20 cellular contexts compared by ENCODE assay signal in genomic region chr7:136890379-136890778, GRCh38. TPM values are rescaled to one million over a fixed set of nuclear protein-coding genes. Genes with fewer than 3 reads are reported as not detected.
A peak's percentile ranks its signal among the peaks of the same experiment; 100 is the strongest.
DNase-seq lines count a peak whose midpoint lies in the region; ATAC-seq, FAIRE-seq and TF ChIP-seq lines count a peak whose summit lies in the region.
"Had no signal": no experiment of that assay in that cellular context is flagged by ENCODE, and none has a peak within 500 bp of the region (broad histone marks: within the 10 kb centered on the region; RNA-seq: fewer than 3 reads in every experiment).

No MANE protein-coding gene starts in this region.

- H2AFZ ChIP-seq in astrocyte (ENCODE audit: low read depth, low read length) = no peak overlapping the region

- no peaks in the 10 kb centered on the region for H3K27me3 Mint-ChIP-seq in astrocyte (ENCODE audit: low read depth, unreplicated experiment)
- H3K27me3 Mint-ChIP-seq: CD8-positive, alpha-beta memory T cell had no signal

- H3K27ac ChIP-seq in left ventricle myocardium inferior (replicated peaks) = peak overlapping the region; percentile 35
- no peak overlapping the region for H3K27ac ChIP-seq in astrocyte (ENCODE audit: low read depth, low read length)
- H3K27ac ChIP-seq: A549; BLaER1 treated with 17β-estradiol and CSF1 and Interleukin-3, amounts not matched to agents 10 nM and 100 nM had no signal

- no peak for DNase-seq in left ventricle myocardium inferior
- no peak for DNase-seq in Right ventricle myocardium superior
- peak; percentile 22 for DNase-seq in LHCN-M2 (ENCODE audit: low read depth)
- peak; percentile 62 for DNase-seq in astrocyte (ENCODE audit: low read depth)
- peak; percentile 14 for DNase-seq in myocyte (ENCODE audit: low read depth)
- DNase-seq in H7 = no peak
- DNase-seq: CD8-positive, alpha-beta memory T cell; MV-4-11; NCI-H1694 treated with DMSO at 0.1 percent for 48 hours; NCI-H2227 treated with DMSO at 0.1 percent for 48 hours; NCI-H524; NCI-H82; OCI-M1; SIG-M5 had no signal

- H3K4me3 ChIP-seq in left ventricle myocardium inferior = no peak overlapping the region
- H3K4me3 ChIP-seq in astrocyte (ENCODE audit: insufficient read depth, low read depth, low read length) = no peak overlapping the region
- H3K4me3 ChIP-seq in H7 (ENCODE audit: insufficient read depth, low read depth, low read length) = no peak overlapping the region
- H3K4me3 ChIP-seq: A549; BLaER1 treated with 17β-estradiol and CSF1 and Interleukin-3, amounts not matched to agents 10 nM and 100 nM had no signal

- H3K4me2 ChIP-seq in astrocyte (ENCODE audit: low read length) = no peak overlapping the region
- H3K4me2 ChIP-seq: A549; BLaER1 treated with 17β-estradiol and CSF1 and Interleukin-3, amounts not matched to agents 10 nM and 100 nM had no signal

- no peaks in the 10 kb centered on the region for H3K36me3 Mint-ChIP-seq in astrocyte (ENCODE audit: low read depth, unreplicated experiment)
- H3K36me3 Mint-ChIP-seq: CD8-positive, alpha-beta memory T cell had no signal

- no peaks in the 10 kb centered on the region for H3K27me3 ChIP-seq in left ventricle myocardium inferior (ENCODE audit: low read depth)
- H3K27me3 ChIP-seq in astrocyte (ENCODE audit: insufficient read depth, low read length) = no peaks in the 10 kb centered on the region
- H3K27me3 ChIP-seq in H7 (ENCODE audit: control insufficient read depth, insufficient read depth, low read length) = no peaks in the 10 kb centered on the region
- H3K27me3 ChIP-seq: BLaER1 treated with 17β-estradiol and CSF1 and Interleukin-3, amounts not matched to agents 10 nM and 100 nM had no signal

- ATAC-seq in Right ventricle myocardium superior (ENCODE audit: poor library complexity) (no peak), GM18517 (IDR thresholded peaks at IDR 0.05; ENCODE audit: unreplicated experiment) (no peak), GM19463 (IDR thresholded peaks at IDR 0.05; ENCODE audit: unreplicated experiment) (no peak)
- ATAC-seq: A549, HCT116, SK-N-SH treated with all-trans-retinoic acid at 6 μM for 48 hours had no signal

- no peak for FAIRE-seq in astrocyte (lab: Jason Lieb, UNC)
- FAIRE-seq: A549 had no signal

- H3K4me1 ChIP-seq in left ventricle myocardium inferior (peaks cover 36% of the 10 kb centered on the region), astrocyte (ENCODE audit: insufficient read depth, low read length) (no peaks in the 10 kb centered on the region)
- H3K4me1 ChIP-seq: A549; BLaER1 treated with 17β-estradiol and CSF1 and Interleukin-3, amounts not matched to agents 10 nM and 100 nM had no signal

- no peaks in the 10 kb centered on the region for H3K36me3 ChIP-seq in left ventricle myocardium inferior
- no peaks in the 10 kb centered on the region for H3K36me3 ChIP-seq in astrocyte (ENCODE audit: insufficient read depth, low read length)
- no peaks in the 10 kb centered on the region for H3K36me3 ChIP-seq in H7 (replicated peaks; ENCODE audit: control insufficient read depth, insufficient read depth, low read length)
- H3K36me3 ChIP-seq: BLaER1 treated with 17β-estradiol and CSF1 and Interleukin-3, amounts not matched to agents 10 nM and 100 nM had no signal

- H3K4me1 Mint-ChIP-seq in astrocyte (ENCODE audit: low read depth, unreplicated experiment) = no peaks in the 10 kb centered on the region
- H3K4me1 Mint-ChIP-seq: CD8-positive, alpha-beta memory T cell had no signal

- TF ChIP-seq CTCF in left ventricle myocardium inferior (IDR thresholded peaks at IDR 0.05; ENCODE audit: borderline replicate concordance) = no peak
- no peak for TF ChIP-seq CTCF in astrocyte (IDR thresholded peaks at IDR 0.05; ENCODE audit: insufficient read depth, low read depth, low read length)

- no peaks in the 10 kb centered on the region for H4K20me1 ChIP-seq in astrocyte (ENCODE audit: insufficient read depth, low read length)
- H4K20me1 ChIP-seq: BLaER1 treated with 17β-estradiol and CSF1 and Interleukin-3, amounts not matched to agents 10 nM and 100 nM had no signal

- H3K9me3 ChIP-seq in left ventricle myocardium inferior (replicated peaks) (no peaks in the 10 kb centered on the region), astrocyte (ENCODE audit: insufficient read depth, low read depth, low read length) (no peaks in the 10 kb centered on the region)
- H3K9me3 ChIP-seq: A549 had no signal

- no peak overlapping the region for H3K27ac Mint-ChIP-seq in astrocyte (ENCODE audit: unreplicated experiment)
- H3K27ac Mint-ChIP-seq: CD8-positive, alpha-beta memory T cell had no signal

- intact Hi-C loops in left ventricle myocardium inferior (cut with micrococcal nuclease) = no loop called here
- intact Hi-C loops in Right ventricle myocardium superior (cut with DNase I) = no loop called here

- H3K4me3 Mint-ChIP-seq in astrocyte (ENCODE audit: unreplicated experiment) = no peak overlapping the region
- H3K4me3 Mint-ChIP-seq: CD8-positive, alpha-beta memory T cell had no signal

- no peaks in the 10 kb centered on the region for H3K79me2 ChIP-seq in astrocyte (ENCODE audit: insufficient read depth, low read length)

- H3K9me3 Mint-ChIP-seq in astrocyte (ENCODE audit: unreplicated experiment) = no peaks in the 10 kb centered on the region

- no peak overlapping the region for H3K9ac ChIP-seq in astrocyte (ENCODE audit: low read length)
- H3K9ac ChIP-seq: BLaER1 treated with 17β-estradiol and CSF1 and Interleukin-3, amounts not matched to agents 10 nM and 100 nM had no signal

RNA-seq across cellular contexts. Expression of gene CHRM2, which starts 21.9 kb away (rescaled TPM):
- total RNA-seq in left ventricle myocardium inferior (76.2 TPM), Right ventricle myocardium superior (72.1 TPM), LHCN-M2 (2014; rRNA removed) (0.06 TPM in 1 of 2 replicates, not detected in the other), astrocyte (not detected in 2 replicates), myocyte (0.32 and 0.78 TPM in 2 replicates)
- 0.41 TPM for polyA plus RNA-seq in LHCN-M2 (2012)
- polyA plus RNA-seq in myocyte (2012) = 0.06 TPM
- 0.18 TPM in 1 of 2 replicates, not detected in the other for total RNA-seq in H7 (2014; rRNA removed; shearing (Covaris generic))
- total RNA-seq: CD8-positive, alpha-beta memory T cell had no signal
- polyA plus RNA-seq: A549; CD8-positive, alpha-beta memory T cell had no signal

Comparison
In these comparisons a context has a peak if more than half of its experiments do, and no peak if none do; other contexts are left out.
1. DNase-seq: peak in LHCN-M2 (single experiment), astrocyte (single experiment) and myocyte (single experiment); none in left ventricle myocardium inferior (single experiment), Right ventricle myocardium superior (single experiment) and H7 (single experiment).
2. RNA of gene CHRM2, which starts 21.9 kb away (total RNA-seq): 76.2 TPM in left ventricle myocardium inferior (single experiment) and 72.1 TPM in Right ventricle myocardium superior (single experiment); 0.32 to 0.78 TPM in myocyte, 0.06 TPM in LHCN-M2, not detected in astrocyte and 0.18 TPM in H7; every median in the first group is over 10 times any median in the second.